In the genomic region with DNA sequence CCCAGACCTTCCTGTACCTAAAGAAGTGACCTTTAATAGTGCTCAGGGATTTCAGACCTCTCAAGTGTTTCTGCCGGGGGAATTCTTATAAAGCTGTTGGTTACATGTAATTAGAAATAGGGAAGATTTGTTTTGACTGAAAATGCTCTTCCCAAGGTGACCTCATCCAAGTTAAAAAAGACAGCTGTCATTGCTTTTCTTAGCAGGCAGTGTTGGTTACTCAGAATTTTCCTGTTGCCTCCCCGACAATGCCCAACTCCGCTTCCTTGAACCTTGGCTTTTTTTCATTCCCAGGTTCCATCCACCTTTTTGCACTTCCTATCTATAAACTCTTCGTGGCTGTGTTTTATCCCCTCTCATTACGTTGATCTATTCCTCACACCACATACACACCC, we compare ENCODE assay signal across 2 cellular contexts.
TF ChIP-seq lines count a peak whose summit lies in the region.

No MANE protein-coding gene starts in this region.

TF ChIP-seq in SK-N-SH, 30 proteins besides CTCF, POLR2A, EP300 and RAD21 (continued from another document):
- TF ChIP-seq, protein P1, sequence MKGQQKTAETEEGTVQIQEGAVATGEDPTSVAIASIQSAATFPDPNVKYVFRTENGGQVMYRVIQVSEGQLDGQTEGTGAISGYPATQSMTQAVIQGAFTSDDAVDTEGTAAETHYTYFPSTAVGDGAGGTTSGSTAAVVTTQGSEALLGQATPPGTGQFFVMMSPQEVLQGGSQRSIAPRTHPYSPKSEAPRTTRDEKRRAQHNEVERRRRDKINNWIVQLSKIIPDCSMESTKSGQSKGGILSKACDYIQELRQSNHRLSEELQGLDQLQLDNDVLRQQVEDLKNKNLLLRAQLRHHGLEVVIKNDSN (IDR thresholded peaks at IDR 0.05; ENCODE audit: borderline replicate concordance, low read depth): no peak
- TF ChIP-seq, protein P2, sequence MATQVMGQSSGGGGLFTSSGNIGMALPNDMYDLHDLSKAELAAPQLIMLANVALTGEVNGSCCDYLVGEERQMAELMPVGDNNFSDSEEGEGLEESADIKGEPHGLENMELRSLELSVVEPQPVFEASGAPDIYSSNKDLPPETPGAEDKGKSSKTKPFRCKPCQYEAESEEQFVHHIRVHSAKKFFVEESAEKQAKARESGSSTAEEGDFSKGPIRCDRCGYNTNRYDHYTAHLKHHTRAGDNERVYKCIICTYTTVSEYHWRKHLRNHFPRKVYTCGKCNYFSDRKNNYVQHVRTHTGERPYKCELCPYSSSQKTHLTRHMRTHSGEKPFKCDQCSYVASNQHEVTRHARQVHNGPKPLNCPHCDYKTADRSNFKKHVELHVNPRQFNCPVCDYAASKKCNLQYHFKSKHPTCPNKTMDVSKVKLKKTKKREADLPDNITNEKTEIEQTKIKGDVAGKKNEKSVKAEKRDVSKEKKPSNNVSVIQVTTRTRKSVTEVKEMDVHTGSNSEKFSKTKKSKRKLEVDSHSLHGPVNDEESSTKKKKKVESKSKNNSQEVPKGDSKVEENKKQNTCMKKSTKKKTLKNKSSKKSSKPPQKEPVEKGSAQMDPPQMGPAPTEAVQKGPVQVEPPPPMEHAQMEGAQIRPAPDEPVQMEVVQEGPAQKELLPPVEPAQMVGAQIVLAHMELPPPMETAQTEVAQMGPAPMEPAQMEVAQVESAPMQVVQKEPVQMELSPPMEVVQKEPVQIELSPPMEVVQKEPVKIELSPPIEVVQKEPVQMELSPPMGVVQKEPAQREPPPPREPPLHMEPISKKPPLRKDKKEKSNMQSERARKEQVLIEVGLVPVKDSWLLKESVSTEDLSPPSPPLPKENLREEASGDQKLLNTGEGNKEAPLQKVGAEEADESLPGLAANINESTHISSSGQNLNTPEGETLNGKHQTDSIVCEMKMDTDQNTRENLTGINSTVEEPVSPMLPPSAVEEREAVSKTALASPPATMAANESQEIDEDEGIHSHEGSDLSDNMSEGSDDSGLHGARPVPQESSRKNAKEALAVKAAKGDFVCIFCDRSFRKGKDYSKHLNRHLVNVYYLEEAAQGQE (IDR thresholded peaks at IDR 0.05; ENCODE audit: low read depth, low read length): no peak
- TF ChIP-seq NFIC (IDR thresholded peaks at IDR 0.05; ENCODE audit: borderline replicate concordance) (no peak), RFX5 (IDR thresholded peaks at IDR 0.05; ENCODE audit: low read length) (no peak), USF2 (IDR thresholded peaks at IDR 0.05; ENCODE audit: borderline replicate concordance, low read depth, low read length) (no peak), FOSL2 (IDR thresholded peaks at IDR 0.05; ENCODE audit: borderline replicate concordance, low read depth) (no peak), EZH2phosphoT487 (IDR thresholded peaks at IDR 0.05; ENCODE audit: borderline replicate concordance, low read depth) (no peak), MXI1 (IDR thresholded peaks at IDR 0.05; ENCODE audit: low read depth, low read length) (no peak), GATA2 (CRISPR knock-in tag; IDR thresholded peaks at IDR 0.05) (no peak)

TF ChIP-seq in SK-N-SH treated with all-trans-retinoic acid at 6 μM for 48 hours, 23 proteins besides CTCF, POLR2A, EP300 and RAD21 (continued from another document):
- TF ChIP-seq, protein P3, sequence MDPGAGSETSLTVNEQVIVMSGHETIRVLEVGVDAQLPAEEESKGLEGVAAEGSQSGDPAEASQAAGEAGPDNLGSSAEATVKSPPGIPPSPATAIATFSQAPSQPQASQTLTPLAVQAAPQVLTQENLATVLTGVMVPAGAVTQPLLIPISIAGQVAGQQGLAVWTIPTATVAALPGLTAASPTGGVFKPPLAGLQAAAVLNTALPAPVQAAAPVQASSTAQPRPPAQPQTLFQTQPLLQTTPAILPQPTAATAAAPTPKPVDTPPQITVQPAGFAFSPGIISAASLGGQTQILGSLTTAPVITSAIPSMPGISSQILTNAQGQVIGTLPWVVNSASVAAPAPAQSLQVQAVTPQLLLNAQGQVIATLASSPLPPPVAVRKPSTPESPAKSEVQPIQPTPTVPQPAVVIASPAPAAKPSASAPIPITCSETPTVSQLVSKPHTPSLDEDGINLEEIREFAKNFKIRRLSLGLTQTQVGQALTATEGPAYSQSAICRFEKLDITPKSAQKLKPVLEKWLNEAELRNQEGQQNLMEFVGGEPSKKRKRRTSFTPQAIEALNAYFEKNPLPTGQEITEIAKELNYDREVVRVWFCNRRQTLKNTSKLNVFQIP (CRISPR knock-in tag; IDR thresholded peaks at IDR 0.05; ENCODE audit: borderline replicate concordance, low read depth): no peak
- TF ChIP-seq TCF4 (CRISPR knock-in tag; IDR thresholded peaks at IDR 0.05; ENCODE audit: borderline replicate concordance): no peak
- no peak for TF ChIP-seq OSR1 (CRISPR knock-in tag; IDR thresholded peaks at IDR 0.05)
- TF ChIP-seq TOX (CRISPR knock-in tag; IDR thresholded peaks at IDR 0.05; ENCODE audit: borderline replicate concordance): no peak
- TF ChIP-seq, protein P4, sequence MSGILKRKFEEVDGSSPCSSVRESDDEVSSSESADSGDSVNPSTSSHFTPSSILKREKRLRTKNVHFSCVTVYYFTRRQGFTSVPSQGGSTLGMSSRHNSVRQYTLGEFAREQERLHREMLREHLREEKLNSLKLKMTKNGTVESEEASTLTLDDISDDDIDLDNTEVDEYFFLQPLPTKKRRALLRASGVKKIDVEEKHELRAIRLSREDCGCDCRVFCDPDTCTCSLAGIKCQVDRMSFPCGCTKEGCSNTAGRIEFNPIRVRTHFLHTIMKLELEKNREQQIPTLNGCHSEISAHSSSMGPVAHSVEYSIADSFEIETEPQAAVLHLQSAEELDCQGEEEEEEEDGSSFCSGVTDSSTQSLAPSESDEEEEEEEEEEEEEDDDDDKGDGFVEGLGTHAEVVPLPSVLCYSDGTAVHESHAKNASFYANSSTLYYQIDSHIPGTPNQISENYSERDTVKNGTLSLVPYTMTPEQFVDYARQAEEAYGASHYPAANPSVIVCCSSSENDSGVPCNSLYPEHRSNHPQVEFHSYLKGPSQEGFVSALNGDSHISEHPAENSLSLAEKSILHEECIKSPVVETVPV (CRISPR knock-in tag; IDR thresholded peaks at IDR 0.05): no peak
- TF ChIP-seq ZFP30 (CRISPR knock-in tag; IDR thresholded peaks at IDR 0.05): no peak
- TF ChIP-seq GLIS3 (CRISPR knock-in tag; IDR thresholded peaks at IDR 0.05): no peak
- TF ChIP-seq, protein P5, sequence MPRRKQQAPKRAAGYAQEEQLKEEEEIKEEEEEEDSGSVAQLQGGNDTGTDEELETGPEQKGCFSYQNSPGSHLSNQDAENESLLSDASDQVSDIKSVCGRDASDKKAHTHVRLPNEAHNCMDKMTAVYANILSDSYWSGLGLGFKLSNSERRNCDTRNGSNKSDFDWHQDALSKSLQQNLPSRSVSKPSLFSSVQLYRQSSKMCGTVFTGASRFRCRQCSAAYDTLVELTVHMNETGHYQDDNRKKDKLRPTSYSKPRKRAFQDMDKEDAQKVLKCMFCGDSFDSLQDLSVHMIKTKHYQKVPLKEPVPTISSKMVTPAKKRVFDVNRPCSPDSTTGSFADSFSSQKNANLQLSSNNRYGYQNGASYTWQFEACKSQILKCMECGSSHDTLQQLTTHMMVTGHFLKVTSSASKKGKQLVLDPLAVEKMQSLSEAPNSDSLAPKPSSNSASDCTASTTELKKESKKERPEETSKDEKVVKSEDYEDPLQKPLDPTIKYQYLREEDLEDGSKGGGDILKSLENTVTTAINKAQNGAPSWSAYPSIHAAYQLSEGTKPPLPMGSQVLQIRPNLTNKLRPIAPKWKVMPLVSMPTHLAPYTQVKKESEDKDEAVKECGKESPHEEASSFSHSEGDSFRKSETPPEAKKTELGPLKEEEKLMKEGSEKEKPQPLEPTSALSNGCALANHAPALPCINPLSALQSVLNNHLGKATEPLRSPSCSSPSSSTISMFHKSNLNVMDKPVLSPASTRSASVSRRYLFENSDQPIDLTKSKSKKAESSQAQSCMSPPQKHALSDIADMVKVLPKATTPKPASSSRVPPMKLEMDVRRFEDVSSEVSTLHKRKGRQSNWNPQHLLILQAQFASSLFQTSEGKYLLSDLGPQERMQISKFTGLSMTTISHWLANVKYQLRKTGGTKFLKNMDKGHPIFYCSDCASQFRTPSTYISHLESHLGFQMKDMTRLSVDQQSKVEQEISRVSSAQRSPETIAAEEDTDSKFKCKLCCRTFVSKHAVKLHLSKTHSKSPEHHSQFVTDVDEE (CRISPR knock-in tag; IDR thresholded peaks at IDR 0.05): no peak
TF ChIP-seq in SK-N-SH treated with all-trans-retinoic acid at 6 μM for 48 hours: peak in this region for 0.
